ENCODE assay signal across 13 cellular contexts in genomic region chr1:41713557-41714327, GRCh38.
DNase-seq lines count a peak whose midpoint lies in the region; ATAC-seq, FAIRE-seq and TF ChIP-seq lines count a peak whose summit lies in the region.
"Had no signal": no experiment of that assay in that cellular context is flagged by ENCODE, and none has a peak within 500 bp of the region (broad histone marks: within the 10 kb centered on the region; RNA-seq: fewer than 3 reads in every experiment).

No MANE protein-coding gene starts in this region.

- DNase-seq in A172 (ENCODE audit: low spot score) = peak; percentile 89
- DNase-seq in HK-2 (ENCODE audit: unreplicated experiment) = peak; percentile 57
- DNase-seq in activated B cell treated with CpG ODN at 0.5 μM for 24 hours = peak; percentile 11
- DNase-seq in iris pigment epithelial cell (ENCODE audit: low read depth) = peak; percentile 78
- no peak for DNase-seq in kidney
- DNase-seq in KG1 (lab: John Stamatoyannopoulos, UW) = no peak
- no peak for DNase-seq in immature natural killer cell
- DNase-seq: Caco-2 had no signal

- intact Hi-C loops in activated B cell treated with CpG ODN at 0.5 μM for 24 hours (cut with micrococcal nuclease) (no loop called here), kidney (cut with DNase I) (no loop called here)

- H3K4me3 Mint-ChIP-seq in activated B cell treated with CpG ODN at 0.5 μM for 24 hours (no peak overlapping the region), immature natural killer cell (no peak overlapping the region)

- H3K9ac ChIP-seq in kidney (ENCODE audit: low read length in 2 of 2) = no peak overlapping the region
- H3K9ac ChIP-seq: KMS-11 had no signal

- no peak for FAIRE-seq in kidney (lab: Jason Lieb, UNC)

- ATAC-seq in activated B cell treated with CpG ODN at 0.5 μM for 24 hours (ENCODE audit: low read depth) = no peak
- ATAC-seq in HG03097 (IDR thresholded peaks at IDR 0.05; ENCODE audit: low FRiP score, unreplicated experiment) = no peak
- ATAC-seq: sciatic nerve had no signal

- no peaks in the 10 kb centered on the region for H3K36me3 ChIP-seq in kidney (ENCODE audit: control insufficient read depth in 1 of 2, insufficient read depth in 2 of 2, low read length in 2 of 2)

- no peaks in the 10 kb centered on the region for H3K9me3 Mint-ChIP-seq in activated B cell treated with CpG ODN at 0.5 μM for 24 hours
- no peaks in the 10 kb centered on the region for H3K9me3 Mint-ChIP-seq in immature natural killer cell

- H3K27ac ChIP-seq in kidney (ENCODE audit: low read depth in 2 of 2, low read length in 2 of 2) = no peak overlapping the region
- H3K27ac ChIP-seq: epithelial cell of prostate, KMS-11, VCaP had no signal

- H3K27me3 Mint-ChIP-seq in activated B cell treated with CpG ODN at 0.5 μM for 24 hours (no peaks in the 10 kb centered on the region), immature natural killer cell (ENCODE audit: low read depth in 3 of 3) (peaks cover 4 to 7% (median 4%) of the 10 kb centered on the region in 3 donors)

- CTCF ChIA-PET in activated B cell treated with CpG ODN at 0.5 μM for 24 hours (lab: Charles Lee) = no interaction called here

- TF ChIP-seq CTCF in activated B cell treated with CpG ODN at 0.5 μM for 24 hours (IDR thresholded peaks at IDR 0.05) (no peak), kidney (IDR thresholded peaks at IDR 0.05; ENCODE audit: borderline replicate concordance, extremely low read depth, insufficient read depth) (no peak)

- H3K4me3 ChIP-seq in kidney (ENCODE audit: low read length in 2 of 2) = no peak overlapping the region

- peaks cover 12% of the 10 kb centered on the region for H3K4me1 Mint-ChIP-seq in activated B cell treated with CpG ODN at 0.5 μM for 24 hours
- H3K4me1 Mint-ChIP-seq in immature natural killer cell = peaks cover 6 to 13% of the 10 kb centered on the region in 2 donors

- H3K36me3 Mint-ChIP-seq in activated B cell treated with CpG ODN at 0.5 μM for 24 hours (ENCODE audit: low read depth) (no peaks in the 10 kb centered on the region), immature natural killer cell (peaks cover 0 to 3% (median 0%) of the 10 kb centered on the region in 3 donors)

- POLR2A ChIA-PET in activated B cell treated with CpG ODN at 0.5 μM for 24 hours (lab: Charles Lee) = interaction anchor here (1.3 kb wide), 1 partner anchor 12 kb away, joined by 3 read pairs; no protein-coding TSS in a partner anchor

- no peaks in the 10 kb centered on the region for H3K4me1 ChIP-seq in kidney (ENCODE audit: control insufficient read depth in 1 of 2, insufficient read depth in 1 of 2, low read depth in 1 of 2, low read length in 2 of 2)
- H3K4me1 ChIP-seq: Caco-2 had no signal

- no peaks in the 10 kb centered on the region for H3K9me3 ChIP-seq in kidney (ENCODE audit: control insufficient read depth in 1 of 2, low read length in 2 of 2)
- H3K9me3 ChIP-seq: Caco-2 had no signal

- H3K27ac Mint-ChIP-seq in activated B cell treated with CpG ODN at 0.5 μM for 24 hours = peak overlapping the region; percentile 4
- peak overlapping the region in 2 of 6 donors; percentile 20 to 41 for H3K27ac Mint-ChIP-seq in immature natural killer cell

Comparison
In these comparisons a context has a peak if more than half of its experiments do, and no peak if none do; other contexts are left out.
1. DNase-seq: peak in A172 (single experiment), HK-2 (single experiment), activated B cell treated with CpG ODN at 0.5 μM for 24 hours (single experiment) and iris pigment epithelial cell (single experiment); none in kidney (single experiment), KG1 (single experiment) and immature natural killer cell (0 of 3).